In the genomic region with DNA sequence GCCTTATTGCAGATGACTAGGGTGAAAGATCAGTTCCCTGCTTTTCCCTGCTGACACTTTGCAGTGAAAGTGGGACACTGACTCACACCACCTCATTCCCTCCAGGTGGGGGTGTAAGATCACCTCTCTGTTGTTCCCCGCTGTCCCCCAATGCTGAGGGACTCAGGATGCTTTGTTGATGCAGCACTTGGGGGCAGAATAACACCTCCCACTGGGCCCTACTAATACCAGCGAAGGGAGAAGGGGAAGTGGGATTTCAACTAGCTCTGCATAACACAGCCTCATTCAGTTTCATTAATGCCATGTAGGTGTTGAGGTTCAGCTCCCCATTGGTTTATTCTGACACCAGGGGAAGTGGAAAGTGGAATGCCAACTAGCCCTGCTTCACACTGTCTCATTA, we compare ENCODE assay signal across 18 cellular contexts. TPM values are rescaled to one million over a fixed set of nuclear protein-coding genes. Genes with fewer than 3 reads are reported as not detected.
DNase-seq lines count a peak whose midpoint lies in the region; ATAC-seq and TF ChIP-seq lines count a peak whose summit lies in the region.
"Had no signal": no experiment of that assay in that cellular context is flagged by ENCODE, and none has a peak within 500 bp of the region (broad histone marks: within the 10 kb centered on the region; RNA-seq: fewer than 3 reads in every experiment).

No MANE protein-coding gene starts in this region.

- H3K36me3 Mint-ChIP-seq in WTC11 = no peaks in the 10 kb centered on the region; the same call in 1 of the 2 replicates
- H3K36me3 Mint-ChIP-seq in natural killer cell treated with Interleukin-12 subunit alpha and Interleukin-12 subunit beta and Interleukin-15 and Interleukin-18, amount 100 ng/mL, for 72 hours = no peaks in the 10 kb centered on the region

- peaks cover 6% of the 10 kb centered on the region for H3K9me3 Mint-ChIP-seq in WTC11
- peaks cover 7% of the 10 kb centered on the region for H3K9me3 Mint-ChIP-seq in natural killer cell treated with Interleukin-12 subunit alpha and Interleukin-12 subunit beta and Interleukin-15 and Interleukin-18, amount 100 ng/mL, for 72 hours

- CTCF ChIA-PET in WTC11 (lab: Charles Lee) = interaction anchor here (0.6 to 1.4 kb wide), 4 partner anchors 30 to 668 kb away, joined by 3 to 5 read pairs (median 4); no protein-coding TSS in a partner anchor

- ATAC-seq in WTC11 = peak; percentile 91
- no peak for ATAC-seq in natural killer cell treated with Interleukin-12 subunit alpha and Interleukin-12 subunit beta and Interleukin-15 and Interleukin-18, amount 100 ng/mL, for 72 hours

- no peaks in the 10 kb centered on the region for H3K27me3 Mint-ChIP-seq in WTC11 (ENCODE audit: low read depth)
- peaks cover 0 to 8% of the 10 kb centered on the region in 2 donors for H3K27me3 Mint-ChIP-seq in natural killer cell treated with Interleukin-12 subunit alpha and Interleukin-12 subunit beta and Interleukin-15 and Interleukin-18, amount 100 ng/mL, for 72 hours

- no peak overlapping the region for H3K27ac Mint-ChIP-seq in WTC11
- H3K27ac Mint-ChIP-seq in natural killer cell treated with Interleukin-12 subunit alpha and Interleukin-12 subunit beta and Interleukin-15 and Interleukin-18, amount 100 ng/mL, for 72 hours = no peak overlapping the region

- H3K4me3 Mint-ChIP-seq in WTC11 = no peak overlapping the region
- H3K4me3 Mint-ChIP-seq in natural killer cell treated with Interleukin-12 subunit alpha and Interleukin-12 subunit beta and Interleukin-15 and Interleukin-18, amount 100 ng/mL, for 72 hours = no peak overlapping the region

- no peak for TF ChIP-seq CTCF in WTC11 (IDR thresholded peaks at IDR 0.05)

- POLR2A ChIA-PET in WTC11 (lab: Charles Lee) = interaction anchor here (0.7 kb wide), 1 partner anchor 282 kb away, joined by 3 read pairs; no protein-coding TSS in a partner anchor

- peaks cover 9% of the 10 kb centered on the region for H3K4me1 Mint-ChIP-seq in WTC11
- no peaks in the 10 kb centered on the region for H3K4me1 Mint-ChIP-seq in natural killer cell treated with Interleukin-12 subunit alpha and Interleukin-12 subunit beta and Interleukin-15 and Interleukin-18, amount 100 ng/mL, for 72 hours (ENCODE audit: low read depth in 2 of 2)

- peak; percentile 0 for DNase-seq in SIG-M5 treated with dmso at 0.1 percent for 504 hours (lab: John Stamatoyannopoulos, UW; ENCODE audit: unreplicated experiment)
- DNase-seq in SIG-M5 (lab: John Stamatoyannopoulos, UW) = no peak
- DNase-seq in WTC11 (ENCODE audit: low spot score) = peak; percentile 26
- DNase-seq in iPS-NIHi11 (ENCODE audit: low spot score) = peak; percentile 5
- no peak for DNase-seq in NCI-H2029 (lab: John Stamatoyannopoulos, UW)
- no peak for DNase-seq in NCI-H748 (lab: John Stamatoyannopoulos, UW; ENCODE audit: unreplicated experiment)
- no peak for DNase-seq in natural killer cell treated with Interleukin-12 subunit alpha and Interleukin-12 subunit beta and Interleukin-15 and Interleukin-18, amount 100 ng/mL, for 72 hours (ENCODE audit: low spot score)
- DNase-seq: Calu3; DND-41; HCEC 1CT; KBM-7; MG63; NCI-H2081; NCI-H2227 treated with DMSO at 0.1 percent for 48 hours; NCI-H526 treated with DMSO at 0.1 percent for 48 hours; NK-92 treated with Interleukin-12 subunit alpha and Interleukin-12 subunit beta, amount 100 ng/mL, for 24 hours; Right ventricle myocardium superior; RPMI8226 had no signal

TF ChIP-seq in WTC11, 78 proteins besides CTCF, POLR2A, EP300 and RAD21:
- TF ChIP-seq, protein P1, sequence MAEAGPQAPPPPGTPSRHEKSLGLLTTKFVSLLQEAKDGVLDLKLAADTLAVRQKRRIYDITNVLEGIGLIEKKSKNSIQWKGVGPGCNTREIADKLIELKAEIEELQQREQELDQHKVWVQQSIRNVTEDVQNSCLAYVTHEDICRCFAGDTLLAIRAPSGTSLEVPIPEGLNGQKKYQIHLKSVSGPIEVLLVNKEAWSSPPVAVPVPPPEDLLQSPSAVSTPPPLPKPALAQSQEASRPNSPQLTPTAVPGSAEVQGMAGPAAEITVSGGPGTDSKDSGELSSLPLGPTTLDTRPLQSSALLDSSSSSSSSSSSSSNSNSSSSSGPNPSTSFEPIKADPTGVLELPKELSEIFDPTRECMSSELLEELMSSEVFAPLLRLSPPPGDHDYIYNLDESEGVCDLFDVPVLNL (CRISPR knock-in tag; IDR thresholded peaks at IDR 0.05; ENCODE audit: borderline replicate concordance, low read depth) = no peak
- TF ChIP-seq RELA (CRISPR knock-in tag; IDR thresholded peaks at IDR 0.05; ENCODE audit: borderline replicate concordance) (no peak), OVOL2 (CRISPR knock-in tag; IDR thresholded peaks at IDR 0.05; ENCODE audit: borderline replicate concordance) (no peak), SMAD3 (CRISPR knock-in tag; IDR thresholded peaks at IDR 0.05; ENCODE audit: borderline replicate concordance) (no peak), GABPB1 (CRISPR knock-in tag; IDR thresholded peaks at IDR 0.05) (no peak), ELF4 (CRISPR knock-in tag; IDR thresholded peaks at IDR 0.05; ENCODE audit: low read depth) (no peak), ZNF219 (CRISPR knock-in tag; IDR thresholded peaks at IDR 0.05; ENCODE audit: borderline replicate concordance) (no peak)
- TF ChIP-seq, protein P2, sequence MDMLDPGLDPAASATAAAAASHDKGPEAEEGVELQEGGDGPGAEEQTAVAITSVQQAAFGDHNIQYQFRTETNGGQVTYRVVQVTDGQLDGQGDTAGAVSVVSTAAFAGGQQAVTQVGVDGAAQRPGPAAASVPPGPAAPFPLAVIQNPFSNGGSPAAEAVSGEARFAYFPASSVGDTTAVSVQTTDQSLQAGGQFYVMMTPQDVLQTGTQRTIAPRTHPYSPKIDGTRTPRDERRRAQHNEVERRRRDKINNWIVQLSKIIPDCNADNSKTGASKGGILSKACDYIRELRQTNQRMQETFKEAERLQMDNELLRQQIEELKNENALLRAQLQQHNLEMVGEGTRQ (CRISPR knock-in tag; IDR thresholded peaks at IDR 0.05) = no peak
- TF ChIP-seq, protein P3, sequence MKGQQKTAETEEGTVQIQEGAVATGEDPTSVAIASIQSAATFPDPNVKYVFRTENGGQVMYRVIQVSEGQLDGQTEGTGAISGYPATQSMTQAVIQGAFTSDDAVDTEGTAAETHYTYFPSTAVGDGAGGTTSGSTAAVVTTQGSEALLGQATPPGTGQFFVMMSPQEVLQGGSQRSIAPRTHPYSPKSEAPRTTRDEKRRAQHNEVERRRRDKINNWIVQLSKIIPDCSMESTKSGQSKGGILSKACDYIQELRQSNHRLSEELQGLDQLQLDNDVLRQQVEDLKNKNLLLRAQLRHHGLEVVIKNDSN (CRISPR knock-in tag; IDR thresholded peaks at IDR 0.05) = no peak
- TF ChIP-seq, protein P4, sequence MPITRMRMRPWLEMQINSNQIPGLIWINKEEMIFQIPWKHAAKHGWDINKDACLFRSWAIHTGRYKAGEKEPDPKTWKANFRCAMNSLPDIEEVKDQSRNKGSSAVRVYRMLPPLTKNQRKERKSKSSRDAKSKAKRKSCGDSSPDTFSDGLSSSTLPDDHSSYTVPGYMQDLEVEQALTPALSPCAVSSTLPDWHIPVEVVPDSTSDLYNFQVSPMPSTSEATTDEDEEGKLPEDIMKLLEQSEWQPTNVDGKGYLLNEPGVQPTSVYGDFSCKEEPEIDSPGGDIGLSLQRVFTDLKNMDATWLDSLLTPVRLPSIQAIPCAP (CRISPR knock-in tag; IDR thresholded peaks at IDR 0.05) = no peak
- TF ChIP-seq, protein P5, sequence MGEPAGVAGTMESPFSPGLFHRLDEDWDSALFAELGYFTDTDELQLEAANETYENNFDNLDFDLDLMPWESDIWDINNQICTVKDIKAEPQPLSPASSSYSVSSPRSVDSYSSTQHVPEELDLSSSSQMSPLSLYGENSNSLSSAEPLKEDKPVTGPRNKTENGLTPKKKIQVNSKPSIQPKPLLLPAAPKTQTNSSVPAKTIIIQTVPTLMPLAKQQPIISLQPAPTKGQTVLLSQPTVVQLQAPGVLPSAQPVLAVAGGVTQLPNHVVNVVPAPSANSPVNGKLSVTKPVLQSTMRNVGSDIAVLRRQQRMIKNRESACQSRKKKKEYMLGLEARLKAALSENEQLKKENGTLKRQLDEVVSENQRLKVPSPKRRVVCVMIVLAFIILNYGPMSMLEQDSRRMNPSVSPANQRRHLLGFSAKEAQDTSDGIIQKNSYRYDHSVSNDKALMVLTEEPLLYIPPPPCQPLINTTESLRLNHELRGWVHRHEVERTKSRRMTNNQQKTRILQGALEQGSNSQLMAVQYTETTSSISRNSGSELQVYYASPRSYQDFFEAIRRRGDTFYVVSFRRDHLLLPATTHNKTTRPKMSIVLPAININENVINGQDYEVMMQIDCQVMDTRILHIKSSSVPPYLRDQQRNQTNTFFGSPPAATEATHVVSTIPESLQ (CRISPR knock-in tag; IDR thresholded peaks at IDR 0.05) = no peak

RNA-seq across cellular contexts. Expression of a gene that starts 43.6 kb away (rescaled TPM):
- 0.07 to 0.18 TPM (median 0.09 TPM) in 3 replicates for total RNA-seq in WTC11 (2021)
- total RNA-seq in natural killer cell treated with Interleukin-12 subunit alpha and Interleukin-12 subunit beta and Interleukin-15 and Interleukin-18, amount 100 ng/mL, for 72 hours = not detected
- total RNA-seq: Calu3, Right ventricle myocardium superior had no signal

Comparison
In these comparisons a context has a peak if more than half of its experiments do, and no peak if none do; other contexts are left out.
1. DNase-seq: peak in SIG-M5 treated with dmso at 0.1 percent for 504 hours (single experiment), WTC11 (single experiment) and iPS-NIHi11 (single experiment); none in SIG-M5 (single experiment), NCI-H2029 (single experiment), NCI-H748 (single experiment) and natural killer cell treated with Interleukin-12 subunit alpha and Interleukin-12 subunit beta and Interleukin-15 and Interleukin-18, amount 100 ng/mL, for 72 hours (single experiment).